2 cellular contexts compared by ENCODE assay signal in genomic region chr11:690244-690643, GRCh38. TPM values are rescaled to one million over a fixed set of nuclear protein-coding genes. Genes with fewer than 3 reads are reported as not detected.
"Had no signal": no experiment of that assay in that cellular context is flagged by ENCODE, and none has a peak within 500 bp of the region (broad histone marks: within the 10 kb centered on the region; RNA-seq: fewer than 3 reads in every experiment).

No MANE protein-coding gene starts in this region.

RNA-seq across cellular contexts. Expression of gene DRD4, which starts 53.2 kb away (rescaled TPM):
- total RNA-seq: bronchial epithelial cell, SK-MEL-5 had no signal
